Comparison of ENCODE assay signal across 8 cellular contexts in genomic region chr19:2739602-2740313, GRCh38. TPM values are rescaled to one million over a fixed set of nuclear protein-coding genes. Genes with fewer than 3 reads are reported as not detected.
DNase-seq lines count a peak whose midpoint lies in the region; ATAC-seq and TF ChIP-seq lines count a peak whose summit lies in the region.

Gene SLC39A3 (minus strand): TSS chr19:2740017. CDS start chr19:2737257, 2,760 bp downstream.

- peak; percentile 76 for DNase-seq in BJ (ENCODE audit: low read depth)
- peak; percentile 79 for DNase-seq in NCI-H526 treated with DMSO at 0.1 percent for 48 hours (lab: John Stamatoyannopoulos, UW)
- peak; percentile 100 for DNase-seq in activated CD4-positive, alpha-beta T cell treated with anti-CD3 and anti-CD28 coated beads for 48 hours
- DNase-seq in colonic mucosa, result peak; percentile 100
- DNase-seq in stimulated activated CD4-positive, alpha-beta T cell treated with anti-CD3 and anti-CD28 coated beads, Interleukin-1b, Interleukin-23, amount 100 ng/mL, for 24 hours (ENCODE audit: low read depth in 4 of 4, low spot score in 1 of 4), result peak; percentile 99 to 100 (median 99)

- H3K4me3 ChIP-seq in BJ (ENCODE audit: low read depth, low read length), result peak within 1 kb of the TSS; percentile 88
- peak within 1 kb of the TSS; percentile 75 for H3K4me3 ChIP-seq in colonic mucosa

- CTCF ChIA-PET in BJ (lab: Yijun Ruan, JAX), result interaction anchor here (0.8 to 2.2 kb wide), 3 partner anchors 10 to 92 kb away, joined by 3 to 14 read pairs (median 6); no protein-coding TSS in a partner anchor

- no peaks in the 10 kb centered on the region for H3K9me3 ChIP-seq in colonic mucosa

- no peaks in the 10 kb centered on the region for H3K4me1 ChIP-seq in colonic mucosa

- H3K36me3 ChIP-seq in BJ (ENCODE audit: control insufficient read depth, insufficient read depth, low read length), result peaks cover 6% of the 10 kb centered on the region
- no peaks in the 10 kb centered on the region for H3K36me3 ChIP-seq in colonic mucosa

- TF ChIP-seq CTCF in BJ (IDR thresholded peaks at IDR 0.05; ENCODE audit: insufficient read depth, low read depth, low read length) (peak; percentile 34), colonic mucosa (IDR thresholded peaks at IDR 0.05) (no peak)

- peak; percentile 90 for ATAC-seq in GM19324 (IDR thresholded peaks at IDR 0.05; ENCODE audit: low FRiP score, unreplicated experiment)
- ATAC-seq in HG03460 (IDR thresholded peaks at IDR 0.05; ENCODE audit: unreplicated experiment), result peak; percentile 96

- intact Hi-C loops in colonic mucosa (cut with DNase I), result no loop called here

- no peaks in the 10 kb centered on the region for H3K27me3 ChIP-seq in BJ (ENCODE audit: control insufficient read depth, insufficient read depth, low read length)
- no peaks in the 10 kb centered on the region for H3K27me3 ChIP-seq in colonic mucosa
- no peaks in the 10 kb centered on the region for H3K27me3 ChIP-seq in layer of hippocampus (ENCODE audit: control insufficient read depth, insufficient read depth, low read length)

- POLR2A ChIA-PET in BJ (lab: Charles Lee), result no interaction called here

- H3K9ac ChIP-seq in colonic mucosa (ENCODE audit: low read depth in 2 of 2, low read length in 2 of 2), result peak within 1 kb of the TSS; percentile 81 to 93

- H3K27ac ChIP-seq in colonic mucosa (peak within 1 kb of the TSS; percentile 1), layer of hippocampus (ENCODE audit: low read depth, low read length) (peak within 1 kb of the TSS; percentile 70)

RNA-seq across cellular contexts. Expression of gene SLC39A3, which starts in this region (rescaled TPM):
- 51.7 and 67.9 TPM in 2 replicates for polyA plus RNA-seq in BJ (2011; rRNA removed)
- 19.2 and 36.4 TPM in 2 replicates for polyA minus RNA-seq in BJ (2011; rRNA and poly(A)+ RNA removed)
- 10 to 100 TPM; 14.8 to 34.3 TPM for total RNA-seq in colonic mucosa

Comparison
In these comparisons a context has a peak if more than half of its experiments do, and no peak if none do; other contexts are left out.
1. Peak in every context shown above with its lines: DNase-seq, ATAC-seq, H3K4me3 ChIP-seq and H3K27ac ChIP-seq.